Comparison of ENCODE assay signal across 9 cellular contexts in the genomic region with DNA sequence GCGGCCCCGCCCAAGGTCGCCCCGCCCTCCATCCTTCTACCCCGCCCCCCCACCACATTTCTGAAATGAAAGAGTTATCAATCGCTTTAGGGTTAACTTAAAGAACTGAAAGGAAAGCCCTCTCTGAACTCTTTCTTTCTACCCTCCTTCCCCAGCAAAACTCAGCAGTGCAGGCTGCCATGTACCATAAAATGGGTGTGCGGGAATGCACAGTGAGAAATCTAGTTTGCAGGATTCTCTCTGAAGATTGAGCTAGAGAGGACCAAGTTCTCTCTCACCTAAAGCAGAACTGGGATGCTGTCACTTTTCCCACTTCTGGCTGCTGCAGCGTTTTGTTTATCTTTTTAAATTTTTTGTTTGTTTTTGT.
DNase-seq lines count a peak whose midpoint lies in the region; ATAC-seq and TF ChIP-seq lines count a peak whose summit lies in the region.
"Had no signal": no experiment of that assay in that cellular context is flagged by ENCODE, and none has a peak within 500 bp of the region (broad histone marks: within the 10 kb centered on the region; RNA-seq: fewer than 3 reads in every experiment).

No MANE protein-coding gene starts in this region.

- H3K27me3 Mint-ChIP-seq in naive thymus-derived CD4-positive, alpha-beta T cell, result peaks cover 25 to 64% (median 40%) of the 10 kb centered on the region in 5 donors

- H3K9me3 Mint-ChIP-seq in naive thymus-derived CD4-positive, alpha-beta T cell, result peaks cover 0 to 5% (median 0%) of the 10 kb centered on the region in 11 donors

- no peak overlapping the region for H3K9ac ChIP-seq in HUES64 (ENCODE audit: low read depth, low read length)

- no peaks in the 10 kb centered on the region for H3K36me3 ChIP-seq in HUES64 (ENCODE audit: insufficient read depth, low read length)
- H3K36me3 ChIP-seq in naive thymus-derived CD4-positive, alpha-beta T cell (ENCODE audit: control insufficient read depth in 2 of 3, insufficient read depth in 3 of 3, low read length in 3 of 3), result no peaks in the 10 kb centered on the region

- H3K27me3 ChIP-seq in AG04450 (ENCODE audit: control insufficient read depth, insufficient read depth, low read length) (no peaks in the 10 kb centered on the region), HUES64 (ENCODE audit: insufficient read depth, low read length) (no peaks in the 10 kb centered on the region)
- H3K27me3 ChIP-seq in naive thymus-derived CD4-positive, alpha-beta T cell (ENCODE audit: control insufficient read depth in 2 of 2, insufficient read depth in 2 of 2, low read length in 2 of 2), result no peaks in the 10 kb centered on the region

- H3K4me3 ChIP-seq in AG04450 (ENCODE audit: low read depth, low read length), result peak overlapping the region; percentile 63
- H3K4me3 ChIP-seq in HUES64 (ENCODE audit: low read length), result peak overlapping the region; percentile 81
- peak overlapping the region; percentile 87 for H3K4me3 ChIP-seq in coronary artery
- peak overlapping the region; percentile 63 for H3K4me3 ChIP-seq in naive thymus-derived CD4-positive, alpha-beta T cell (ENCODE audit: low read length)

- TF ChIP-seq CTCF in AG04450 (IDR thresholded peaks at IDR 0.05; ENCODE audit: low read depth, low read length) (no peak), coronary artery (IDR thresholded peaks at IDR 0.05) (no peak)

- DNase-seq in AG04450 (ENCODE audit: low read depth, low spot score) (no peak), coronary artery (ENCODE audit: low spot score) (no peak), cortex of kidney (lab: John Stamatoyannopoulos, UW) (no peak), NCI-H2081 treated with DMSO at 0.1 percent for 48 hours (lab: John Stamatoyannopoulos, UW) (no peak)
- no peak for DNase-seq in naive thymus-derived CD4-positive, alpha-beta T cell
- DNase-seq: GF-D8 had no signal

- H3K27ac Mint-ChIP-seq in naive thymus-derived CD4-positive, alpha-beta T cell, result no peak overlapping the region

- no peaks in the 10 kb centered on the region for H3K36me3 Mint-ChIP-seq in naive thymus-derived CD4-positive, alpha-beta T cell

- CTCF ChIA-PET in AG04450 (lab: Charles Lee), result interaction anchor here (0.8 kb wide), 1 partner anchor 299 kb away, joined by 3 read pairs; no protein-coding TSS in a partner anchor
- CTCF ChIA-PET in naive thymus-derived CD4-positive, alpha-beta T cell (lab: Charles Lee), result no interaction called here

- H3K4me1 Mint-ChIP-seq in naive thymus-derived CD4-positive, alpha-beta T cell, result peaks cover 4 to 19% (median 9%) of the 10 kb centered on the region in 7 donors

- H3K27ac ChIP-seq in AG04450 (ENCODE audit: low read depth, low read length) (no peak overlapping the region), HUES64 (ENCODE audit: low read depth, low read length) (no peak overlapping the region), coronary artery (peak overlapping the region; percentile 0 to 50)
- no peak overlapping the region for H3K27ac ChIP-seq in naive thymus-derived CD4-positive, alpha-beta T cell (ENCODE audit: low read depth, low read length)

- no peaks in the 10 kb centered on the region for H3K9me3 ChIP-seq in AG04450 (ENCODE audit: control insufficient read depth, insufficient read depth, low read length)
- no peaks in the 10 kb centered on the region for H3K9me3 ChIP-seq in HUES64 (ENCODE audit: insufficient read depth, low read depth, low read length)
- H3K9me3 ChIP-seq in naive thymus-derived CD4-positive, alpha-beta T cell (ENCODE audit: control insufficient read depth in 2 of 3, low read length in 3 of 3), result no peaks in the 10 kb centered on the region

- no peak for ATAC-seq in naive thymus-derived CD4-positive, alpha-beta T cell
- ATAC-seq in GM18858 (IDR thresholded peaks at IDR 0.05; ENCODE audit: unreplicated experiment) (no peak), HG02610 (IDR thresholded peaks at IDR 0.05; ENCODE audit: unreplicated experiment) (no peak)

- 47% methylated on average over 3 of the region's 8 CpGs for WGBS in HUES64

- intact Hi-C loops in naive thymus-derived CD4-positive, alpha-beta T cell (cut with micrococcal nuclease), result no loop called here

- POLR2A ChIA-PET in AG04450 (lab: Yijun Ruan, JAX), result no interaction called here
- POLR2A ChIA-PET in naive thymus-derived CD4-positive, alpha-beta T cell (lab: Charles Lee), result no interaction called here

- H3K4me1 ChIP-seq in HUES64 (ENCODE audit: insufficient read depth, low read length), result no peaks in the 10 kb centered on the region
- peaks cover 0 to 2% of the 10 kb centered on the region in 2 donors for H3K4me1 ChIP-seq in naive thymus-derived CD4-positive, alpha-beta T cell (ENCODE audit: control insufficient read depth in 2 of 2, insufficient read depth in 2 of 2, low read length in 2 of 2)

- peak overlapping the region; percentile 69 to 89 (median 86) for H3K4me3 Mint-ChIP-seq in naive thymus-derived CD4-positive, alpha-beta T cell

Comparison
In these comparisons a context has a peak if more than half of its experiments do, and no peak if none do; other contexts are left out.
1. H3K27ac ChIP-seq: peak in coronary artery (2 of 2); none in AG04450 (single experiment), HUES64 (single experiment) and naive thymus-derived CD4-positive, alpha-beta T cell (single experiment).
2. Peak in every context shown above with its lines, with median percentiles within 50 percentile points of each other: H3K4me3 ChIP-seq.